ENCODE assay signal across 9 cellular contexts in the genomic region with DNA sequence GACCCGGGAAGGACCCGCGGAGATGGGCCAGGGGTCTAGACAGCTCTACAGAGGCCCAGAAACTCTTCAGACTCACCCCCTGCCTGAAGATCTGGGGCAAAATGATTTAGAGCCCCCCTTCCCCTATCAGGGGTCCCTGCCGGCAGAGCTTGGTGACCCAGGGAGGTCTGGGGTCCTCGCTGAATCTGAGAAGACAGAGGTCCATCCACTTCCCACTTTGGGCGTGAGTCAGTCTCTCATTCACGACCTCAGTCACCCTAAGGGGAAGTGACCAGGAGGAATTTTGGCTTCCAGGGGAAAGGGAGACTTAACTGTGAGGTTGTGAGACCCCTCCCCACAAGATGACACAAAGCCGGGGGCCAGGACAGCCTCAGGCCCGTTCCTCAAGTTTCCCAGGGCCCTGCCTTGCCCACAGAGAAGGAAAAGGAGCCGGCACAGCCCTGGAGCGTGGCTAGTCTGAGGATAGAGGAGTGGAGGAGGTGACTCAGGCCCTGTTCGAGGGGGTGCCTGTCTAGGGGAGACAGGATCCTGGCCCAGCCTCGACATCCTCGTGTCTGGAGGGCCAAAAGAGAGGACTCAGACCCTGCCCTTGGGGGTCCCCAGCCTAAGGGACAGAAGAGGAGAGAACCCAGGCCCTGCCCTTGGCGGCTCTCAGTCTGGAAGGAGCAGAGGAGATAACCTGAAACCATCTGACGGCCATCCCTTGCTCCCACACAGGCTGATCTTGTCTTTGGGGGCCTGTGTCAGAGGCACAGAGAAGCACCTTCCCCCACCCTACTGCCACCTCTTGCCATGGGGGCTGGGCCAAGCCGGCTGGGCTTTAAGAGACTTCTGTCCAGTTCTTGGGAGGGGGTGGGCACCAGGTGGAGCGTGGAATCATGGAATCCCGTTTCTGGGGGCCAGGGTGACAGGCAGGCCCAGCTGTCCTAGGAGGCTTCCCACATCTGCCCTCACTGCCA. TPM values are rescaled to one million over a fixed set of nuclear protein-coding genes. Genes with fewer than 3 reads are reported as not detected.
DNase-seq lines count a peak whose midpoint lies in the region; ATAC-seq and TF ChIP-seq lines count a peak whose summit lies in the region.
"Had no signal": no experiment of that assay in that cellular context is flagged by ENCODE, and none has a peak within 500 bp of the region (broad histone marks: within the 10 kb centered on the region; RNA-seq: fewer than 3 reads in every experiment).

No MANE protein-coding gene starts in this region.

- H3K27me3 ChIP-seq in BE2C (no peaks in the 10 kb centered on the region), SK-N-SH (ENCODE audit: insufficient read depth) (no peaks in the 10 kb centered on the region)

- H3K36me3 ChIP-seq in BE2C (peaks cover 22% of the 10 kb centered on the region), SK-N-SH (replicated peaks in 1 of 2; ENCODE audit: control insufficient read depth in 1 of 2, insufficient read depth in 2 of 2, low read length in 1 of 2) (peaks cover 0 to 10% of the 10 kb centered on the region in 2 experiments)

- peak overlapping the region; percentile 92 for H3K9ac ChIP-seq in SK-N-SH

- H3K4me1 ChIP-seq in BE2C (peaks cover 19% of the 10 kb centered on the region), SK-N-SH (ENCODE audit: control insufficient read depth in 1 of 2, insufficient read depth in 2 of 2, low read depth in 1 of 2, low read length in 1 of 2) (peaks cover 31 to 53% of the 10 kb centered on the region in 2 experiments; a peak in 3 of 4 replicates)

- CTCF ChIA-PET in SK-N-SH (lab: Yijun Ruan, JAX), result interaction anchor here (0.9 to 3.1 kb wide), 6 partner anchors 14 to 78 kb away, joined by 3 to 21 read pairs (median 6); no protein-coding TSS in a partner anchor

- H4K20me1 ChIP-seq in SK-N-SH (ENCODE audit: insufficient read depth), result no peaks in the 10 kb centered on the region

- peaks cover 9% of the 10 kb centered on the region for H3F3A ChIP-seq in SK-N-SH (replicated peaks; ENCODE audit: insufficient read depth)

- TF ChIP-seq EP300 in SK-N-SH (IDR thresholded peaks at IDR 0.05; ENCODE audit: borderline replicate concordance in 1 of 2, low read depth in 1 of 2, low read length in 1 of 2), result no peak

- H3K79me2 ChIP-seq in SK-N-SH (ENCODE audit: insufficient read depth), result peaks cover 30% of the 10 kb centered on the region

- POLR2A ChIA-PET in SK-N-SH (lab: Yijun Ruan, JAX), result interaction anchor here (1.0 to 2.8 kb wide), 6 partner anchors 20 to 110 kb away, joined by 3 to 19 read pairs (median 4); partner anchors contain the start of genes P4HA2 and SLC22A4

- DNase-seq in BE2C (peak; percentile 64), SK-N-SH (peak; percentile 55), fibroblast of mammary gland (ENCODE audit: low read depth) (peak; percentile 61), omental fat pad (ENCODE audit: low spot score) (peak; percentile 26), G401 (ENCODE audit: low spot score) (no peak), OCI-M1 (lab: John Stamatoyannopoulos, UW) (no peak)
- no peak for DNase-seq in effector CD4-positive, alpha-beta T cell

- in situ Hi-C loops in G401 (cut with HindIII; ENCODE audit: low sequenced_read_pairs), result no loop called here

- ATAC-seq in omental fat pad (ENCODE audit: low FRiP score) (peak; percentile 42), GM19397 (IDR thresholded peaks at IDR 0.05; ENCODE audit: unreplicated experiment) (no peak)

- H3K9me2 ChIP-seq in SK-N-SH, result no peaks in the 10 kb centered on the region

- TF ChIP-seq RAD21 in SK-N-SH (IDR thresholded peaks at IDR 0.05; ENCODE audit: low read length), result no peak

- TF ChIP-seq CTCF in BE2C (IDR thresholded peaks at IDR 0.05; ENCODE audit: low read depth, low read length), result no peak
- no peak for TF ChIP-seq CTCF in SK-N-SH (IDR thresholded peaks at IDR 0.05)
- no peak for TF ChIP-seq CTCF in fibroblast of mammary gland (conservative IDR thresholded peaks at IDR 0.05; ENCODE audit: control insufficient read depth, insufficient read depth, low read depth, low read length)
- no peak for TF ChIP-seq CTCF in omental fat pad (IDR thresholded peaks at IDR 0.05)

- H3K4me3 ChIP-seq in BE2C (ENCODE audit: low read depth, low read length) (peak overlapping the region; percentile 90), SK-N-SH (ENCODE audit: low read depth in 2 of 2, low read length in 1 of 2) (peak overlapping the region; percentile 79 to 82), fibroblast of mammary gland (ENCODE audit: control insufficient read depth, low read depth, low read length) (peak overlapping the region; percentile 74)

- peak overlapping the region; percentile 91 to 98 for H3K27ac ChIP-seq in SK-N-SH (ENCODE audit: low read depth in 2 of 2, low read length in 1 of 2)
- H3K27ac ChIP-seq: HL-60 had no signal

- no peak overlapping the region for H2AFZ ChIP-seq in SK-N-SH (ENCODE audit: low read depth)

- WGBS in SK-N-SH (ENCODE audit: low lambda C conversion rate), result 33% methylated on average over 15 of the region's 19 CpGs

- H3K9me3 ChIP-seq in BE2C (no peaks in the 10 kb centered on the region), SK-N-SH (no peaks in the 10 kb centered on the region)

- H3K4me2 ChIP-seq in SK-N-SH, result peak overlapping the region; percentile 98

TF ChIP-seq in SK-N-SH, 30 proteins besides CTCF, POLR2A, EP300 and RAD21:
- TF ChIP-seq MAX (IDR thresholded peaks at IDR 0.05; ENCODE audit: low read depth) (no peak; the same call in 1 of the 2 replicates), FOXM1 (IDR thresholded peaks at IDR 0.05; ENCODE audit: low read depth) (no peak), TEAD4 (IDR thresholded peaks at IDR 0.05; ENCODE audit: borderline replicate concordance, insufficient read depth) (no peak), FOSL2 (IDR thresholded peaks at IDR 0.05; ENCODE audit: borderline replicate concordance, low read depth) (peak; percentile 25; the same call in 1 of the 2 replicates), POLR2AphosphoS5 (IDR thresholded peaks at IDR 0.05; ENCODE audit: low read depth, low read length) (no peak), NFIC (IDR thresholded peaks at IDR 0.05; ENCODE audit: borderline replicate concordance) (no peak), YY1 (IDR thresholded peaks at IDR 0.05; ENCODE audit: low read depth) (no peak), REST (IDR thresholded peaks at IDR 0.05; ENCODE audit: low read depth, low read length) (no peak)
- TF ChIP-seq, protein P1, sequence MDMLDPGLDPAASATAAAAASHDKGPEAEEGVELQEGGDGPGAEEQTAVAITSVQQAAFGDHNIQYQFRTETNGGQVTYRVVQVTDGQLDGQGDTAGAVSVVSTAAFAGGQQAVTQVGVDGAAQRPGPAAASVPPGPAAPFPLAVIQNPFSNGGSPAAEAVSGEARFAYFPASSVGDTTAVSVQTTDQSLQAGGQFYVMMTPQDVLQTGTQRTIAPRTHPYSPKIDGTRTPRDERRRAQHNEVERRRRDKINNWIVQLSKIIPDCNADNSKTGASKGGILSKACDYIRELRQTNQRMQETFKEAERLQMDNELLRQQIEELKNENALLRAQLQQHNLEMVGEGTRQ (IDR thresholded peaks at IDR 0.05; ENCODE audit: borderline replicate concordance, low read depth, low read length), result no peak

RNA-seq across cellular contexts. Expression of gene PDLIM4, which starts 0.9 kb away (rescaled TPM):
- polyA plus RNA-seq in BE2C (2012; ENCODE audit: insufficient read depth, insufficient read length, low read depth), result 101 TPM
- 45.1 and 57.1 TPM in 2 replicates for polyA plus RNA-seq in SK-N-SH (2012; rRNA removed)
- polyA plus RNA-seq in SK-N-SH (2012; cell fraction: cytosol; rRNA removed), result 21.9 and 44.4 TPM in 2 replicates
- 118 and 143 TPM in 2 replicates for polyA plus RNA-seq in SK-N-SH (2012; cell fraction: nucleus; rRNA removed)
- total RNA-seq in omental fat pad, result 10 to 100 TPM; 19.5 to 89.5 (median 23.4) TPM
- not detected in 2 replicates for total RNA-seq in G401 (2014; rRNA removed; shearing (Covaris generic))

RNA-seq across cellular contexts. Expression of gene P4HA2, which starts 30.7 kb away (rescaled TPM):
- 20.3 TPM for polyA plus RNA-seq in BE2C (2012; ENCODE audit: insufficient read depth, insufficient read length, low read depth)
- polyA plus RNA-seq in SK-N-SH (2012; rRNA removed), result 67.2 and 73.5 TPM in 2 replicates
- polyA plus RNA-seq in SK-N-SH (2012; cell fraction: cytosol; rRNA removed), result 48.5 and 58.5 TPM in 2 replicates
- 71.2 and 94.8 TPM in 2 replicates for polyA plus RNA-seq in SK-N-SH (2012; cell fraction: nucleus; rRNA removed)
- 10 to 100 TPM; 15.8 to 37.7 (median 25.6) TPM for total RNA-seq in omental fat pad
- 24.7 and 26.2 TPM in 2 replicates for total RNA-seq in G401 (2014; rRNA removed; shearing (Covaris generic))

RNA-seq across cellular contexts. Expression of gene SLC22A4, which starts 35.8 kb away (rescaled TPM):
- 0.97 TPM for polyA plus RNA-seq in BE2C (2012; ENCODE audit: insufficient read depth, insufficient read length, low read depth)
- 3.3 and 3.8 TPM in 2 replicates for polyA plus RNA-seq in SK-N-SH (2012; rRNA removed)
- polyA plus RNA-seq in SK-N-SH (2012; cell fraction: cytosol; rRNA removed), result 2.3 and 2.5 TPM in 2 replicates
- polyA plus RNA-seq in SK-N-SH (2012; cell fraction: nucleus; rRNA removed), result 6.5 and 9.9 TPM in 2 replicates
- total RNA-seq in omental fat pad, result 1 to 10 TPM; 2.6 to 6.8 (median 5.7) TPM
- total RNA-seq in G401 (2014; rRNA removed; shearing (Covaris generic)), result 0.31 TPM in 1 of 2 replicates, not detected in the other

Comparison
In these comparisons a context has a peak if more than half of its experiments do, and no peak if none do; other contexts are left out.
1. DNase-seq: peak in BE2C (single experiment), SK-N-SH (single experiment), fibroblast of mammary gland (single experiment) and omental fat pad (single experiment); none in effector CD4-positive, alpha-beta T cell (single experiment), G401 (single experiment) and OCI-M1 (single experiment).
2. RNA of gene PDLIM4, which starts 0.9 kb away (total RNA-seq): 19.5 to 89.5 TPM in omental fat pad; not detected in G401; every median in the first group is over 10 times any median in the second.
3. Peak in every context shown above with its lines, with median percentiles within 50 percentile points of each other: H3K4me3 ChIP-seq.